Comparison of ENCODE assay signal across 23 cellular contexts in genomic region chr17:17527534-17527933, GRCh38. TPM values are rescaled to one million over a fixed set of nuclear protein-coding genes. Genes with fewer than 3 reads are reported as not detected.
DNase-seq lines count a peak whose midpoint lies in the region; ATAC-seq, FAIRE-seq and TF ChIP-seq lines count a peak whose summit lies in the region.
"Had no signal": no experiment of that assay in that cellular context is flagged by ENCODE, and none has a peak within 500 bp of the region (broad histone marks: within the 10 kb centered on the region; RNA-seq: fewer than 3 reads in every experiment).

No MANE protein-coding gene starts in this region.

- intact Hi-C loops in HepG2 (cut with micrococcal nuclease; ENCODE audit: unreplicated experiment) (no loop called here), left lung (cut with DNase I) (no loop called here), sciatic nerve (cut with DNase I) (no loop called here)

- H3K9me3 ChIP-seq in liver (ENCODE audit: control insufficient read depth in 4 of 4, low read length in 3 of 4) (no peaks in the 10 kb centered on the region), HepG2 (ENCODE audit: low read length) (no peaks in the 10 kb centered on the region), left lung (no peaks in the 10 kb centered on the region)
- H3K9me3 ChIP-seq: BLaER1 had no signal

- CTCF ChIA-PET in HepG2 (lab: Yijun Ruan, JAX; ENCODE audit: low intra/inter-chr PET ratio, low total read pairs), result no interaction called here

- 39% methylated on average over 11 of the region's 11 CpGs for WGBS in liver
- whole genome bisulfite sequencing in HepG2 (ENCODE audit: low lambda C conversion rate), result 92% methylated on average over 8 of the region's 11 CpGs

- in situ Hi-C loops in HepG2 (cut with HindIII; ENCODE audit: extremely low pct_ligation_motif_present, low pct_unique_long_range_greater_than_20kb), result no loop called here

- H3K4me1 ChIP-seq in liver (ENCODE audit: control insufficient read depth in 4 of 4, insufficient read depth in 4 of 4, low read length in 3 of 4) (peaks cover 18 to 66% (median 47%) of the 10 kb centered on the region in 4 donors), HepG2 (ENCODE audit: insufficient read depth, low read length) (peaks cover 18% of the 10 kb centered on the region), left lung (peaks cover 0 to 14% of the 10 kb centered on the region in 2 donors)

- no peak for FAIRE-seq in HepG2 (lab: Jason Lieb, UNC)
- FAIRE-seq: HTR-8/SVneo, K562 had no signal

- ATAC-seq in HepG2 (no peak), left lung (peak; percentile 77), sciatic nerve (peak; percentile 44), GM21528 (IDR thresholded peaks at IDR 0.05; ENCODE audit: low FRiP score, unreplicated experiment) (no peak)
- ATAC-seq: CD8-positive, alpha-beta T cell; GM23338; HCT116; K562 had no signal

- no peak overlapping the region for H3K4me2 ChIP-seq in HepG2 (ENCODE audit: low read depth, low read length)
- H3K4me2 ChIP-seq: BLaER1, GM23338 had no signal

- DNase-seq in HepG2 (ENCODE audit: low spot score) (no peak), left lung (peak in 1 of 2 donors; percentile 67), sciatic nerve (ENCODE audit: low spot score) (no peak), substantia nigra (lab: John Stamatoyannopoulos, UW) (no peak), HUDEP-2 (lab: John Stamatoyannopoulos, UW; ENCODE audit: unreplicated experiment in 76 of 76) (no peak), T1000 (lab: John Stamatoyannopoulos, UW) (no peak)
- DNase-seq: CD8-positive, alpha-beta T cell; DMS79 treated with DMSO at 0.1 percent for 48 hours; MV-4-11; NCI-H1436 treated with DMSO at 0.1 percent for 48 hours; NCI-H2029 treated with DMSO at 0.1 percent for 48 hours; NCI-H2171 treated with DMSO at 0.1 percent for 48 hours; NCI-H446 treated with DMSO at 0.1 percent for 48 hours had no signal

- H2AFZ ChIP-seq in HepG2 (ENCODE audit: low read length), result no peak overlapping the region
- H2AFZ ChIP-seq: GM23338 had no signal

- TF ChIP-seq EP300 in HepG2 (IDR thresholded peaks at IDR 0.05; ENCODE audit: low read depth in 2 of 2, low read length in 2 of 2), result no peak
- TF ChIP-seq EP300 in HepG2 (CRISPR knock-in tag; IDR thresholded peaks at IDR 0.05; ENCODE audit: borderline replicate concordance), result no peak

- no peak for TF ChIP-seq POLR2A in HepG2 (IDR thresholded peaks at IDR 0.05; ENCODE audit: insufficient read depth in 1 of 2, low read depth in 2 of 2, low read length in 2 of 2)

- H3K27me3 ChIP-seq in liver (ENCODE audit: control insufficient read depth in 4 of 4, insufficient read depth in 4 of 4, low read length in 3 of 4) (no peaks in the 10 kb centered on the region), HepG2 (ENCODE audit: control insufficient read depth in 1 of 2, insufficient read depth in 2 of 2, low read length in 2 of 2) (no peaks in the 10 kb centered on the region), left lung (no peaks in the 10 kb centered on the region)
- H3K27me3 ChIP-seq: BLaER1 had no signal

- no peak for TF ChIP-seq CTCF in liver (IDR thresholded peaks at IDR 0.05; ENCODE audit: low read depth, low read length, missing input control)
- TF ChIP-seq CTCF in HepG2 (CRISPR knock-in tag; IDR thresholded peaks at IDR 0.05), result no peak
- TF ChIP-seq CTCF in left lung (IDR thresholded peaks at IDR 0.05), result no peak

- H3K9ac ChIP-seq in liver (ENCODE audit: low read depth in 1 of 2, low read length in 2 of 2) (peak overlapping the region in 1 of 2 donors; percentile 33), HepG2 (ENCODE audit: insufficient read depth, low read depth, low read length) (no peak overlapping the region)
- H3K9ac ChIP-seq: BLaER1 had no signal

- no peaks in the 10 kb centered on the region for H3K79me2 ChIP-seq in HepG2 (ENCODE audit: insufficient read depth, low read length)

- POLR2A ChIA-PET in HepG2 (lab: Yijun Ruan, JAX), result interaction anchor here (1.1 to 2.9 kb wide), 2 partner anchors 11 to 31 kb away, joined by 3 to 13 read pairs; no protein-coding TSS in a partner anchor

- H3K27ac ChIP-seq in liver (ENCODE audit: low read depth in 1 of 2, low read length in 2 of 2), result peak overlapping the region; percentile 86 to 96
- no peak overlapping the region for H3K27ac ChIP-seq in HepG2 (ENCODE audit: extremely low read length, insufficient read depth, low read length)
- H3K27ac ChIP-seq in left lung, result no peak overlapping the region
- H3K27ac ChIP-seq in substantia nigra (ENCODE audit: low read depth, low read length, poor library complexity, severe bottlenecking), result no peak overlapping the region
- H3K27ac ChIP-seq: RWPE1 had no signal

- TF ChIP-seq RAD21 in liver (IDR thresholded peaks at IDR 0.05), result peak; percentile 53 to 68
- no peak for TF ChIP-seq RAD21 in HepG2 (CRISPR knock-in tag; IDR thresholded peaks at IDR 0.05)

- H3K36me3 ChIP-seq in liver (ENCODE audit: control insufficient read depth in 4 of 4, insufficient read depth in 3 of 4, low read depth in 1 of 4, low read length in 3 of 4), result no peaks in the 10 kb centered on the region
- no peaks in the 10 kb centered on the region for H3K36me3 ChIP-seq in HepG2 (replicated peaks in 1 of 2; ENCODE audit: control insufficient read depth in 1 of 2, insufficient read depth in 2 of 2, low read length in 2 of 2)
- no peaks in the 10 kb centered on the region for H3K36me3 ChIP-seq in left lung
- H3K36me3 ChIP-seq: BLaER1 had no signal

- no peak overlapping the region for H3K4me3 ChIP-seq in liver (ENCODE audit: low read depth in 1 of 3, low read length in 3 of 3)
- H3K4me3 ChIP-seq in HepG2 (replicated peaks in 1 of 3; ENCODE audit: insufficient read depth in 1 of 3, low read depth in 2 of 3, low read length in 3 of 3), result no peak overlapping the region
- no peak overlapping the region for H3K4me3 ChIP-seq in left lung
- H3K4me3 ChIP-seq: BLaER1, GM23338, K562 had no signal

- peaks cover 20% of the 10 kb centered on the region; the same call in 1 of the 2 replicates for H4K20me1 ChIP-seq in HepG2 (ENCODE audit: insufficient read depth, low read length)
- H4K20me1 ChIP-seq: BLaER1 had no signal

- no TSS peak for BruUV-seq in HepG2 (replicated peaks; lab: Mats Ljungman, UMichigan)

TF ChIP-seq in liver, 16 proteins besides CTCF, POLR2A, EP300 and RAD21 (continues in another document):
- TF ChIP-seq HNF4G (IDR thresholded peaks at IDR 0.05) (peak; percentile 91), HNF4A (conservative IDR thresholded peaks at IDR 0.05) (peak; percentile 97 to 98)

RNA-seq across cellular contexts. Expression of gene RASD1, which starts 31.3 kb away (rescaled TPM):
- total RNA-seq in liver (1 to 10 TPM in 1 of 2 donors, under 1 TPM in 1; 0.89 to 5.5 TPM), HepG2 (2016; rRNA removed; fragmentation: Illumina TruSeq; extraction: Trizol) (1.4 and 1.6 TPM in 2 replicates), left lung (10 to 100 TPM; 11.2 to 14.2 TPM), sciatic nerve (58.6 TPM)
- polyA plus RNA-seq in liver (10 to 100 TPM; 23.8 to 46.7 TPM), HepG2 (2011; rRNA removed) (4.2 and 8.9 TPM in 2 replicates)
- total RNA-seq in HepG2 (2016; cell fraction: cytosol; rRNA removed; fragmentation: Illumina TruSeq; extraction: Trizol; ENCODE audit: low read depth), result 0.71 and 0.91 TPM in 2 replicates
- 1.4 and 1.9 TPM in 2 replicates for total RNA-seq in HepG2 (2016; cell fraction: insoluble cytoplasmic fraction; rRNA removed; fragmentation: Illumina TruSeq; extraction: Trizol)
- 1.5 and 1.7 TPM in 2 replicates for total RNA-seq in HepG2 (2016; cell fraction: membrane; rRNA removed; fragmentation: Illumina TruSeq; extraction: Trizol)
- 0.99 and 1.1 TPM in 2 replicates for total RNA-seq in HepG2 (2016; cell fraction: nucleus; rRNA removed; fragmentation: Illumina TruSeq; extraction: Trizol)
- 4.3 and 4.7 TPM in 2 replicates for polyA plus RNA-seq in HepG2 (2011; cell fraction: cytosol; rRNA removed)
- polyA plus RNA-seq in HepG2 (2011; cell fraction: nucleus; rRNA removed), result 6.6 and 7.6 TPM in 2 replicates
- polyA plus RNA-seq in HepG2 (2012), result 2.1 and 6.2 TPM in 2 replicates
- polyA plus RNA-seq in HepG2 (2016; cell fraction: cytosol; fragmentation: Illumina TruSeq; extraction: Trizol; ENCODE audit: low read depth), result 0.32 and 0.38 TPM in 2 replicates
- 1.7 and 1.8 TPM in 2 replicates for polyA plus RNA-seq in HepG2 (2016; cell fraction: insoluble cytoplasmic fraction; fragmentation: Illumina TruSeq; extraction: Trizol; ENCODE audit: low read depth)
- polyA plus RNA-seq in HepG2 (2016; cell fraction: membrane; fragmentation: Illumina TruSeq; extraction: Trizol; ENCODE audit: low read depth), result 0.63 and 0.72 TPM in 2 replicates
- polyA plus RNA-seq in HepG2 (2016; cell fraction: nucleus; fragmentation: Illumina TruSeq; extraction: Trizol; ENCODE audit: insufficient read depth, low read depth), result 2.7 and 3.4 TPM in 2 replicates
- polyA minus RNA-seq in HepG2 (2011; rRNA and poly(A)+ RNA removed; ENCODE audit: low replicate concordance), result 3.9 and 12.1 TPM in 2 replicates
- 6.2 and 6.6 TPM in 2 replicates for polyA minus RNA-seq in HepG2 (2011; cell fraction: cytosol; rRNA and poly(A)+ RNA removed)
- polyA minus RNA-seq in HepG2 (2011; cell fraction: nucleus; rRNA and poly(A)+ RNA removed), result 1.7 and 3.1 TPM in 2 replicates
- total RNA-seq: A172, G401 had no signal
- polyA plus RNA-seq: K562 had no signal

RNA-seq across cellular contexts. Expression of gene MED9, which starts 50.7 kb away (rescaled TPM):
- total RNA-seq in liver (1 to 10 TPM; 8.4 to 9.2 TPM), HepG2 (2016; rRNA removed; fragmentation: Illumina TruSeq; extraction: Trizol) (11.7 and 15.1 TPM in 2 replicates), left lung (10 to 100 TPM; 11.5 to 12.3 TPM), sciatic nerve (13.7 TPM)
- polyA plus RNA-seq in liver (10 to 100 TPM in 1 of 2 donors, 1 to 10 TPM in 1; 6.4 to 12.5 TPM), HepG2 (2011; rRNA removed) (11.9 and 14.4 TPM in 2 replicates)
- 4.0 and 4.2 TPM in 2 replicates for total RNA-seq in HepG2 (2016; cell fraction: cytosol; rRNA removed; fragmentation: Illumina TruSeq; extraction: Trizol; ENCODE audit: low read depth)
- total RNA-seq in HepG2 (2016; cell fraction: insoluble cytoplasmic fraction; rRNA removed; fragmentation: Illumina TruSeq; extraction: Trizol), result 11.7 and 14.4 TPM in 2 replicates
- 9.8 and 10.7 TPM in 2 replicates for total RNA-seq in HepG2 (2016; cell fraction: membrane; rRNA removed; fragmentation: Illumina TruSeq; extraction: Trizol)
- 10.8 and 11.7 TPM in 2 replicates for total RNA-seq in HepG2 (2016; cell fraction: nucleus; rRNA removed; fragmentation: Illumina TruSeq; extraction: Trizol)
- 18.3 and 21.5 TPM in 2 replicates for polyA plus RNA-seq in HepG2 (2011; cell fraction: cytosol; rRNA removed)
- polyA plus RNA-seq in HepG2 (2011; cell fraction: nucleus; rRNA removed), result 15.4 and 17.5 TPM in 2 replicates
- polyA plus RNA-seq in HepG2 (2012), result 9.2 and 11.4 TPM in 2 replicates
- polyA plus RNA-seq in HepG2 (2016; cell fraction: cytosol; fragmentation: Illumina TruSeq; extraction: Trizol; ENCODE audit: low read depth), result 3.0 and 3.1 TPM in 2 replicates
- 11.2 and 12.0 TPM in 2 replicates for polyA plus RNA-seq in HepG2 (2016; cell fraction: insoluble cytoplasmic fraction; fragmentation: Illumina TruSeq; extraction: Trizol; ENCODE audit: low read depth)
- polyA plus RNA-seq in HepG2 (2016; cell fraction: membrane; fragmentation: Illumina TruSeq; extraction: Trizol; ENCODE audit: low read depth), result 6.4 and 7.0 TPM in 2 replicates
- 11.4 and 12.6 TPM in 2 replicates for polyA plus RNA-seq in HepG2 (2016; cell fraction: nucleus; fragmentation: Illumina TruSeq; extraction: Trizol; ENCODE audit: insufficient read depth, low read depth)
- polyA minus RNA-seq in HepG2 (2011; rRNA and poly(A)+ RNA removed; ENCODE audit: low replicate concordance), result 21.1 and 25.1 TPM in 2 replicates
- 9.8 and 9.9 TPM in 2 replicates for polyA minus RNA-seq in HepG2 (2011; cell fraction: cytosol; rRNA and poly(A)+ RNA removed)
- polyA minus RNA-seq in HepG2 (2011; cell fraction: nucleus; rRNA and poly(A)+ RNA removed), result 24.2 and 25.4 TPM in 2 replicates

Comparison
In these comparisons a context has a peak if more than half of its experiments do, and no peak if none do; other contexts are left out.
1. H3K27ac ChIP-seq: peak in liver (2 of 2); none in HepG2 (single experiment), left lung (0 of 2) and substantia nigra (single experiment).
2. ATAC-seq: peak in left lung (single experiment) and sciatic nerve (single experiment); none in HepG2 (single experiment) and GM21528 (single experiment).